In the genomic region with DNA sequence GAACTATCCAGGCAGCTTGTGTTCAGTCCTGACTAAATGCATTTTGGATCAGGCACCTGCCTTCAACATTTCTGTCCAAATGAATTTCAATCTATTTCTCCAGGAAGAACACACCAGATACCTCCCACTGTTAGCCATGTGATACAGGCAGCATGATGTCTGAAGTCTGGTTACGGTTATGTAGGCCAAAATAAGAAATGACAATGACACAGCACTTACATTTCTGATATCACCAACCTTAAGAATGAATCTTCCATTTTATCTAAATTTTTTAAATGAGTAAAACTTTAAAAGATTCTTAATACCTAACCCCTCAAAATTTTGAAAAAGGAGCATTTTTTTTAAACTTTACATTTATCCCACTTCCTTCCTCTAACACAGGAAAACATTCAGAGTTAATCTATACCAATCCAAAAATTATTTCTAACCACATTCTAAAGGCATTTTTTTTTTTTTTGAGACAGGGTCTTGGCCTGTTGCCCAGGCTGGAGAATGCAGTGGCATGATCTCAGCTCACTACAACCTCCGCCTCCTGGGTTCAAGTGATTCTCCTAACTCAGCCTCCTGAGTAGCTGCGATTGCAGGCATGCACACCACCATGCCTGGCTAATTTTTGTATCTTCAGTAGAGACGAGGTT, we compare ENCODE assay signal across 1 cellular context.
TF ChIP-seq lines count a peak whose summit lies in the region.

A gene with protein sequence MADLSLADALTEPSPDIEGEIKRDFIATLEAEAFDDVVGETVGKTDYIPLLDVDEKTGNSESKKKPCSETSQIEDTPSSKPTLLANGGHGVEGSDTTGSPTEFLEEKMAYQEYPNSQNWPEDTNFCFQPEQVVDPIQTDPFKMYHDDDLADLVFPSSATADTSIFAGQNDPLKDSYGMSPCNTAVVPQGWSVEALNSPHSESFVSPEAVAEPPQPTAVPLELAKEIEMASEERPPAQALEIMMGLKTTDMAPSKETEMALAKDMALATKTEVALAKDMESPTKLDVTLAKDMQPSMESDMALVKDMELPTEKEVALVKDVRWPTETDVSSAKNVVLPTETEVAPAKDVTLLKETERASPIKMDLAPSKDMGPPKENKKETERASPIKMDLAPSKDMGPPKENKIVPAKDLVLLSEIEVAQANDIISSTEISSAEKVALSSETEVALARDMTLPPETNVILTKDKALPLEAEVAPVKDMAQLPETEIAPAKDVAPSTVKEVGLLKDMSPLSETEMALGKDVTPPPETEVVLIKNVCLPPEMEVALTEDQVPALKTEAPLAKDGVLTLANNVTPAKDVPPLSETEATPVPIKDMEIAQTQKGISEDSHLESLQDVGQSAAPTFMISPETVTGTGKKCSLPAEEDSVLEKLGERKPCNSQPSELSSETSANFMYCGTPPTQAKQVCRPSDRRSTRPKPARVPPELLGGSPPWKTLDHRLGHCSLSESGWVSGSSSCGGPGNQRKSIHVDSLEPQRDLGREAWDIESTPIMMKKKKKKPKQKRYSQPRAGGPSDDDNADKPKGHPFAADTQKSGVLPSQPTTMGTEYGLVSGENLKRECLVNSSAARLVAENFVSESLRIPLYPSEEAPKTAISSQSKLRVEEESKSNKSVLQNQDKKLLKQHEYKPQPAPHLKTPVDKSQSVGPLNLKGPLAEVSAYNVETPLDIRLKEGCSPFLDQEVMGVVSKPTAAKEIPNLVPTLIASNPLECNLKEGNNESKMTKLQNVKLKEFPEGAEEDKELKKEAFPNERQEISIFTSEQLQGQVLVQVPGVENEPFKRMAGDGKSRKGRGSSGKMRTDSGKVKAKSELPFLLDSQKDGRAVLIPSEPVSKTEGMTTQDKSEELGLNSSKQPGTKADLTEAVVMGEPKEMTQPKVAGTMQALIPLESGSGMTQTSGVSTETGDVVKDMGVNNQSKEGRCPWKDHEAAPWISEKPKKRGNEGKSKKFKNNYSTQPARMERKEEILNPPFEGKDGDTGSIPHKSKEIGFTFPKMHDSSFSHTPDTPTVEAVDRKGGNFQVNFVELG (N-terminal part only) (minus strand): TSS at position 81 of the 638 bp plus-strand sequence. CDS start 17,556 bp downstream, outside the sequence.

TF ChIP-seq in HepG2, 621 proteins besides CTCF, POLR2A, EP300 and RAD21:
- TF ChIP-seq, protein P1, sequence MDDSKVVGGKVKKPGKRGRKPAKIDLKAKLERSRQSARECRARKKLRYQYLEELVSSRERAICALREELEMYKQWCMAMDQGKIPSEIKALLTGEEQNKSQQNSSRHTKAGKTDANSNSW (CRISPR knock-in tag; IDR thresholded peaks at IDR 0.05; ENCODE audit: borderline replicate concordance), result no peak
- TF ChIP-seq NFE2L2 (IDR thresholded peaks at IDR 0.05; ENCODE audit: low read length), result peak; percentile 26; the same call in 1 of the 2 replicates
- TF ChIP-seq, protein P2, sequence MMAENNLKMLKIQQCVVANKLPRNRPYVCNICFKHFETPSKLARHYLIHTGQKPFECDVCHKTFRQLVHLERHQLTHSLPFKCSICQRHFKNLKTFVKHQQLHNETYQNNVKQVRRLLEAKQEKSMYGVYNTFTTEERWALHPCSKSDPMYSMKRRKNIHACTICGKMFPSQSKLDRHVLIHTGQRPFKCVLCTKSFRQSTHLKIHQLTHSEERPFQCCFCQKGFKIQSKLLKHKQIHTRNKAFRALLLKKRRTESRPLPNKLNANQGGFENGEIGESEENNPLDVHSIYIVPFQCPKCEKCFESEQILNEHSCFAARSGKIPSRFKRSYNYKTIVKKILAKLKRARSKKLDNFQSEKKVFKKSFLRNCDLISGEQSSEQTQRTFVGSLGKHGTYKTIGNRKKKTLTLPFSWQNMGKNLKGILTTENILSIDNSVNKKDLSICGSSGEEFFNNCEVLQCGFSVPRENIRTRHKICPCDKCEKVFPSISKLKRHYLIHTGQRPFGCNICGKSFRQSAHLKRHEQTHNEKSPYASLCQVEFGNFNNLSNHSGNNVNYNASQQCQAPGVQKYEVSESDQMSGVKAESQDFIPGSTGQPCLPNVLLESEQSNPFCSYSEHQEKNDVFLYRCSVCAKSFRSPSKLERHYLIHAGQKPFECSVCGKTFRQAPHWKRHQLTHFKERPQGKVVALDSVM (CRISPR knock-in tag; IDR thresholded peaks at IDR 0.05), result peak; percentile 72; the same call in 1 of the 2 replicates
- no peak for TF ChIP-seq ZBTB7B (CRISPR knock-in tag; IDR thresholded peaks at IDR 0.05)
